11 cellular contexts compared by ENCODE assay signal in the genomic region with DNA sequence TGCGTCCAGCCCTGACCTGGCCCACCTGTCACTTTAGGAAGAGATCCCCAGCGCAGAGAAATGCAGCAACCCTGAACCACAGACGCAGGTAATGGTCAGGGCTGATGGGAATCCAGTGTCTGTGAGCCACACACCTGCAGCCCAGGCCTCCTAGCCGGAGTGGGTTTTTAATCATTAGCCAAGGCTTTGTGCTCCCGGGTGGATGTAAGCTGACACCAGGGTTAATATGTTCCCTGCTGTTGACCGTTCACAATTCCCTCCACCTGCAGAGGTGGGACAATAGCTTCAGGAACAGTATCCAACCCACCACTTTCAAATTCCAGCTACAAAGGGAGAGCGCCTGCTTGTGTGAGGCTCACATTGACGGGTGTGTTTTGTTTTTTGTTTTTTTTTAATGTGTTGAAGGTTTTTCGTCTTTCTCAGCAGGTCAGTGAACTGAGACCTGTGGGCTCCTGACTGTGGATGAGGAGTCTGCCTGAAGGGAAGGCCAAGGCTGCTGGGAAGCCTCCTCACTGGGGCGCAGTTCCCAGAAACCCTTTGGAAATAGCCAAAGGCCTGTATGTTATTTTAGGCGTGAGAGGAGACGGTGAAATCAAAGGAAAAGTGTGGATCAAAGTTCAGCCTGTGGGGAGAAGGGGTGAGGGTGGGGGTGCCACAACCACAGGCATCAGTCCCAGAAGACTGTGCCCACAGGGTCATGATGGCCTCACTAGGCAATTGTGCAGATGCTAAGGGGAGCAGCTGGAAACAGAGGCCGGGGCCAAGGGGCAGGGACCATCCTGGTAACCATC.
DNase-seq lines count a peak whose midpoint lies in the region; ATAC-seq and TF ChIP-seq lines count a peak whose summit lies in the region.
"Had no signal": no experiment of that assay in that cellular context is flagged by ENCODE, and none has a peak within 500 bp of the region (broad histone marks: within the 10 kb centered on the region; RNA-seq: fewer than 3 reads in every experiment).

No MANE protein-coding gene starts in this region.

- H3K27ac ChIP-seq in H9 (ENCODE audit: insufficient read length, low read depth, low read length) (no peak overlapping the region), prostate gland (peak overlapping the region; percentile 16 to 18)

- H3K36me3 Mint-ChIP-seq in H9 (ENCODE audit: insufficient read depth in 1 of 3, low read depth in 3 of 3): no peaks in the 10 kb centered on the region
- H3K36me3 Mint-ChIP-seq: CD8-positive, alpha-beta T cell; natural killer cell had no signal

- no peaks in the 10 kb centered on the region for H3K79me1 ChIP-seq in H9 (ENCODE audit: insufficient read depth, low read depth, low read length, poor library complexity, severe bottlenecking)

- ATAC-seq in GM18873 (IDR thresholded peaks at IDR 0.05; ENCODE audit: low FRiP score, unreplicated experiment): no peak
- ATAC-seq in HG03520 (IDR thresholded peaks at IDR 0.05; ENCODE audit: unreplicated experiment): no peak
- no peak for ATAC-seq in HG02852 (IDR thresholded peaks at IDR 0.05; ENCODE audit: unreplicated experiment)
- ATAC-seq: CD8-positive, alpha-beta T cell; natural killer cell had no signal

- no peaks in the 10 kb centered on the region for H3K27me3 ChIP-seq in H9 (ENCODE audit: insufficient read depth, low read length)
- no peaks in the 10 kb centered on the region for H3K27me3 ChIP-seq in prostate gland (replicated peaks; ENCODE audit: insufficient read depth)

- no peak for TF ChIP-seq POLR2A in prostate gland (IDR thresholded peaks at IDR 0.05)

- H2BK12ac ChIP-seq in H9 (ENCODE audit: insufficient read length, low read depth, low read length): no peak overlapping the region

- no peaks in the 10 kb centered on the region for H4K20me1 ChIP-seq in H9 (ENCODE audit: control insufficient read depth, insufficient read depth, insufficient read length)

- no peak overlapping the region for H3K4me3 ChIP-seq in prostate gland

- H3K4me2 ChIP-seq in H9 (ENCODE audit: insufficient read depth, insufficient read length, low read length): no peak overlapping the region

- DNase-seq in H9 (peak; percentile 76), NCI-H510A treated with DMSO at 0.1 percent for 48 hours (lab: John Stamatoyannopoulos, UW) (peak; percentile 58), iPS DF 4.7 (ENCODE audit: extremely low read depth, low spot score) (peak; percentile 62), prostate gland (ENCODE audit: low spot score) (peak; percentile 63), ureter (ENCODE audit: low spot score) (no peak)
- DNase-seq: activated CD4-positive, alpha-beta T cell treated with anti-CD3 and anti-CD28 coated beads, Interleukin-2, amount 10 ng/mL, durations not matched to agents 7 days and 5 days; CD8-positive, alpha-beta T cell; natural killer cell had no signal

- H3K9ac ChIP-seq in H9 (ENCODE audit: extremely low read depth, insufficient read length, low read length): no peak overlapping the region

- no peaks in the 10 kb centered on the region for H3K9me3 Mint-ChIP-seq in H9
- H3K9me3 Mint-ChIP-seq: activated CD4-positive, alpha-beta T cell treated with anti-CD3 and anti-CD28 coated beads, Interleukin-2, amount 10 ng/mL, durations not matched to agents 7 days and 5 days; CD8-positive, alpha-beta T cell; natural killer cell had no signal

- H2BK15ac ChIP-seq in H9 (ENCODE audit: low read depth, low read length): no peak overlapping the region

- no peak overlapping the region for H2BK5ac ChIP-seq in H9 (ENCODE audit: insufficient read length, low read length)

- H4K5ac ChIP-seq in H9 (ENCODE audit: insufficient read length, low read depth, low read length): no peak overlapping the region

- H3K23ac ChIP-seq in H9 (ENCODE audit: insufficient read length, low read depth, low read length): no peak overlapping the region

- H3K4me1 ChIP-seq in H9 (ENCODE audit: insufficient read depth, low read length) (peaks cover 16% of the 10 kb centered on the region; the same call in 1 of the 2 replicates), prostate gland (replicated peaks) (peaks cover 3% of the 10 kb centered on the region)

- no peak overlapping the region for H4K91ac ChIP-seq in H9 (ENCODE audit: insufficient read length, low read depth, low read length)

- no peak overlapping the region for H4K8ac ChIP-seq in H9 (replicated peaks; ENCODE audit: insufficient read length, low read depth, low read length)

- H3K14ac ChIP-seq in H9 (ENCODE audit: insufficient read depth, low read length): no peak overlapping the region

- H3K36me3 ChIP-seq in prostate gland: no peaks in the 10 kb centered on the region

- no peak overlapping the region for H2BK120ac ChIP-seq in H9 (ENCODE audit: low read depth, low read length, poor library complexity, severe bottlenecking)

- H2AFZ ChIP-seq in H9 (ENCODE audit: low read length): no peak overlapping the region

- WGBS in H9 (ENCODE audit: extremely low coverage, insufficient read length, low lambda C conversion rate): no CpG with 5 or more reads among the region's 13 CpGs
- WGBS in prostate gland: 49% methylated on average over 12 of the region's 13 CpGs

- peaks cover 35% of the 10 kb centered on the region for H3K27me3 Mint-ChIP-seq in H9 (ENCODE audit: low read depth)
- H3K27me3 Mint-ChIP-seq: activated CD4-positive, alpha-beta T cell treated with anti-CD3 and anti-CD28 coated beads, Interleukin-2, amount 10 ng/mL, durations not matched to agents 7 days and 5 days had no signal

- no peak overlapping the region for H2AK5ac ChIP-seq in H9 (ENCODE audit: insufficient read length, low read length)

- TF ChIP-seq CTCF in H9 (conservative IDR thresholded peaks at IDR 0.05): no peak
- TF ChIP-seq CTCF in prostate gland (IDR thresholded peaks at IDR 0.05): no peak

- peaks cover 20% of the 10 kb centered on the region in 2 experiments for H3K4me1 Mint-ChIP-seq in H9
- H3K4me1 Mint-ChIP-seq: activated CD4-positive, alpha-beta T cell treated with anti-CD3 and anti-CD28 coated beads, Interleukin-2, amount 10 ng/mL, durations not matched to agents 7 days and 5 days; natural killer cell had no signal

- H3K79me2 ChIP-seq in H9 (ENCODE audit: insufficient read depth, low read length): no peaks in the 10 kb centered on the region

- H3K9me3 ChIP-seq in H9 (ENCODE audit: control insufficient read depth, low read depth, low read length) (no peaks in the 10 kb centered on the region), prostate gland (no peaks in the 10 kb centered on the region)

- no peak overlapping the region for H3K4ac ChIP-seq in H9 (ENCODE audit: low read depth, low read length)

- H3K23me2 ChIP-seq in H9 (ENCODE audit: insufficient read length, low read depth, low read length, poor library complexity, severe bottlenecking): no peaks in the 10 kb centered on the region

- H3K18ac ChIP-seq in H9 (ENCODE audit: insufficient read length, low read depth, low read length): no peak overlapping the region

- H3K27ac Mint-ChIP-seq in H9: peak overlapping the region; percentile 35 to 93 (median 46); a peak in 3 of 7 replicates
- H3K27ac Mint-ChIP-seq: activated CD4-positive, alpha-beta T cell treated with anti-CD3 and anti-CD28 coated beads, Interleukin-2, amount 10 ng/mL, durations not matched to agents 7 days and 5 days; CD8-positive, alpha-beta T cell; natural killer cell had no signal

- no peak overlapping the region for H3K56ac ChIP-seq in H9 (ENCODE audit: insufficient read length, low read depth, low read length)

- H2BK20ac ChIP-seq in H9 (ENCODE audit: low read depth, low read length, poor library complexity, severe bottlenecking): no peak overlapping the region

- intact Hi-C loops in prostate gland (cut with DNase I): no loop called here

- H3K4me3 Mint-ChIP-seq in H9: peak overlapping the region in 1 of 2 experiments; percentile 11; a peak in 2 of 5 replicates
- H3K4me3 Mint-ChIP-seq: activated CD4-positive, alpha-beta T cell treated with anti-CD3 and anti-CD28 coated beads, Interleukin-2, amount 10 ng/mL, durations not matched to agents 7 days and 5 days; CD8-positive, alpha-beta T cell; natural killer cell had no signal

- no peak overlapping the region for H3T11ph ChIP-seq in H9 (ENCODE audit: low read length)
